ENCODE assay signal across 8 cellular contexts in genomic region chr3:169813757-169814517, GRCh38. TPM values are rescaled to one million over a fixed set of nuclear protein-coding genes. Genes with fewer than 3 reads are reported as not detected.
A peak's percentile ranks its signal among the peaks of the same experiment; 100 is the strongest.
DNase-seq lines count a peak whose midpoint lies in the region; ATAC-seq, FAIRE-seq and TF ChIP-seq lines count a peak whose summit lies in the region.

No MANE protein-coding gene starts in this region.

- peak; percentile 90 for FAIRE-seq in GM12878 (lab: Jason Lieb, UNC)

- intact Hi-C loops in GM12878 (cut with micrococcal nuclease; ENCODE audit: unreplicated experiment), result loop anchor here (1.0 kb wide), 1 partner anchor 41 kb away; the partner anchor contains the start of gene MYNN

- H2AFZ ChIP-seq in GM12878 (ENCODE audit: control insufficient read depth, low read depth, low read length), result peak overlapping the region; percentile 94

- ATAC-seq in GM21576 (IDR thresholded peaks at IDR 0.05; ENCODE audit: unreplicated experiment) (peak; percentile 83), GM12878 (peak; percentile 91)

- no peaks in the 10 kb centered on the region for H3K79me2 ChIP-seq in GM12878 (ENCODE audit: control insufficient read depth, insufficient read depth, low read length)

- TSS peak; percentile 84 for BruUV-seq in GM12878 (replicated peaks; lab: Mats Ljungman, UMichigan)

- H3K27ac ChIP-seq in GM12878 (ENCODE audit: control insufficient read depth, insufficient read depth), result peak overlapping the region; percentile 77

- peak overlapping the region; percentile 82 for H3K4me3 Mint-ChIP-seq in T-helper 1 cell treated with Interleukin-12 subunit alpha and Interleukin-12 subunit beta and Interleukin-4 antibody, amounts not matched to agents 30 μg/mL and 1 μg/mL, for 36 hours

- no peaks in the 10 kb centered on the region for H3K36me3 ChIP-seq in GM12878 (ENCODE audit: control insufficient read depth in 2 of 2, insufficient read depth in 2 of 2, low read length in 1 of 2)

- peaks cover 3% of the 10 kb centered on the region; the same call in 1 of the 3 replicates for H3K9me3 ChIP-seq in GM12878 (replicated peaks; ENCODE audit: control insufficient read depth, insufficient read depth, low read length)

- SMC1A ChIA-PET in GM12878 (lab: Charles Lee; ENCODE audit: uncharacterized antibody, unreplicated experiment), result interaction anchor here (0.7 to 1.9 kb wide), 4 partner anchors 8 to 151 kb away, joined by 3 to 5 read pairs (median 4); no protein-coding TSS in a partner anchor

- TF ChIP-seq RAD21 in GM12878 (IDR thresholded peaks at IDR 0.05; ENCODE audit: insufficient read depth, low read depth, low read length), result peak; percentile 63

- in situ Hi-C loops in GM12878 (cut with MboI), result no loop called here

- DNase-seq in ELR (ENCODE audit: low read depth) (peak; percentile 41), LoVo (ENCODE audit: low spot score) (peak; percentile 17), GM12878 (ENCODE audit: low read depth, low spot score) (peak; percentile 83), medulla oblongata (ENCODE audit: extremely low spot score) (peak; percentile 24), pons (ENCODE audit: low spot score) (no peak)
- DNase-seq in stimulated activated CD8-positive, alpha-beta memory T cell treated with anti-CD3 and anti-CD28 coated beads, Interleukin-7, amount 100 ng/mL, for 48 hours (ENCODE audit: extremely low read depth in 1 of 2, low read depth in 1 of 2), result peak; percentile 53 to 82

- peak overlapping the region; percentile 71 for H3K4me3 ChIP-seq in GM12878

- H3K36me3 Mint-ChIP-seq in T-helper 1 cell treated with Interleukin-12 subunit alpha and Interleukin-12 subunit beta and Interleukin-4 antibody, amounts not matched to agents 30 μg/mL and 1 μg/mL, for 36 hours (ENCODE audit: low read depth), result no peaks in the 10 kb centered on the region

- TF ChIP-seq POLR2A in GM12878 (IDR thresholded peaks at IDR 0.05; ENCODE audit: low read depth, low read length), result peak; percentile 70

- peak overlapping the region; percentile 100 for H3K4me2 ChIP-seq in GM12878 (ENCODE audit: control insufficient read depth, insufficient read depth)

- RAD21 ChIA-PET in GM12878 (lab: Charles Lee; ENCODE audit: unreplicated experiment), result interaction anchor here (0.7 to 2.1 kb wide), 7 partner anchors 18 to 240 kb away, joined by 3 to 10 read pairs (median 4); partner anchors contain the start of gene MYNN

- TF ChIP-seq EP300 in GM12878 (IDR thresholded peaks at IDR 0.05; ENCODE audit: borderline replicate concordance in 1 of 2, control insufficient read depth in 1 of 2, low read depth in 2 of 2, low read length in 2 of 2), result peak; percentile 62 to 84; a peak in 3 of 4 replicates

- POLR2A ChIA-PET in GM12878 (lab: Charles Lee), result interaction anchor here (0.5 kb wide), 1 partner anchor 228 kb away, joined by 4 read pairs; no protein-coding TSS in a partner anchor

- H3K4me1 ChIP-seq in GM12878 (ENCODE audit: control insufficient read depth, insufficient read depth, low read length), result peaks cover 12% of the 10 kb centered on the region

- peaks cover 28% of the 10 kb centered on the region for H3K9me3 Mint-ChIP-seq in T-helper 1 cell treated with Interleukin-12 subunit alpha and Interleukin-12 subunit beta and Interleukin-4 antibody, amounts not matched to agents 30 μg/mL and 1 μg/mL, for 36 hours

- CTCF ChIA-PET in GM12878 (lab: Yijun Ruan, JAX), result interaction anchor here (0.8 to 1.7 kb wide), 7 partner anchors 12 to 239 kb away, joined by 3 to 4 read pairs (median 3); partner anchors contain the start of genes SEC62 and TERC

- WGBS in GM12878 (ENCODE audit: insufficient coverage, insufficient replicate concordance, low lambda C conversion rate, missing lambda C conversion rate), result 8% methylated on average over 25 of the region's 27 CpGs

- no peaks in the 10 kb centered on the region for H4K20me1 ChIP-seq in GM12878 (ENCODE audit: control insufficient read depth, insufficient read depth)

- H3K27me3 Mint-ChIP-seq in T-helper 1 cell treated with Interleukin-12 subunit alpha and Interleukin-12 subunit beta and Interleukin-4 antibody, amounts not matched to agents 30 μg/mL and 1 μg/mL, for 36 hours (ENCODE audit: low read depth), result peaks cover 20% of the 10 kb centered on the region

- TF ChIP-seq CTCF in GM12878 (IDR thresholded peaks at IDR 0.05 in 2 of 3, conservative IDR thresholded peaks at IDR 0.05 in 1 of 3; ENCODE audit: control insufficient read depth in 2 of 3, extremely low read depth in 1 of 3, insufficient read depth in 1 of 3, low read depth in 3 of 3, low read length in 3 of 3), result peak; percentile 53 to 84 (median 74)

- H3K4me1 Mint-ChIP-seq in T-helper 1 cell treated with Interleukin-12 subunit alpha and Interleukin-12 subunit beta and Interleukin-4 antibody, amounts not matched to agents 30 μg/mL and 1 μg/mL, for 36 hours (ENCODE audit: low read depth), result peaks cover 28% of the 10 kb centered on the region

- H3K27ac Mint-ChIP-seq in T-helper 1 cell treated with Interleukin-12 subunit alpha and Interleukin-12 subunit beta and Interleukin-4 antibody, amounts not matched to agents 30 μg/mL and 1 μg/mL, for 36 hours, result peak overlapping the region; percentile 75

- H3K9ac ChIP-seq in GM12878 (ENCODE audit: control insufficient read depth, insufficient read depth, low read length), result peak overlapping the region; percentile 60

- no peaks in the 10 kb centered on the region for H3K27me3 ChIP-seq in GM12878 (replicated peaks in 1 of 2; ENCODE audit: control insufficient read depth in 2 of 2, insufficient read depth in 2 of 2, low read length in 1 of 2)

RNA-seq across cellular contexts. Expression of gene LRRC34, which starts 1.2 kb away (rescaled TPM):
- 0.76 and 0.86 TPM in 2 replicates for total RNA-seq in GM12878 (2013; cell fraction: nucleolus; rRNA removed)
- total RNA-seq in GM12878 (2014; rRNA removed) (1.5 and 2.4 TPM in 2 replicates), GM12878 (2014; rRNA removed; fragmentation: Illumina TruSeq; extraction: Trizol) (2.0 and 2.3 TPM in 2 replicates), GM12878 (2021) (0.97 and 1.5 TPM in 2 replicates)
- 0.70 TPM for polyA plus RNA-seq in GM12878 (2011; ENCODE audit: low read depth)
- polyA plus RNA-seq in GM12878 (2011; rRNA removed) (0.24 and 0.71 TPM in 2 replicates), GM12878 (2014; fragmentation: Illumina TruSeq; extraction: Trizol) (0.71 and 2.3 TPM in 2 replicates), GM12878 (2014; fragmentation: Nextera tagmentation; extraction: Ambion mirVana) (1 to 10 TPM in 1 of 2 experiments, under 1 TPM in 1; 0.34 to 1.4 TPM), GM12878 (2014; rRNA removed) (1.5 and 2.8 TPM in 2 replicates), GM12878 (2016; fragmentation: Nextera tagmentation; extraction: Ambion mirVana) (1 to 10 TPM; 3.4 to 3.7 TPM)
- polyA plus RNA-seq in GM12878 (2011; cell fraction: cytosol; rRNA removed), result 0.08 and 0.12 TPM in 2 replicates
- 0.50 and 0.52 TPM in 2 replicates for polyA plus RNA-seq in GM12878 (2011; cell fraction: nucleus; rRNA removed)
- 1.9 and 2.7 TPM in 2 replicates for polyA plus RNA-seq in GM12878 (2012)
- polyA minus RNA-seq in GM12878 (2011; rRNA and poly(A)+ RNA removed), result 0.31 TPM in 1 of 2 replicates, not detected in the other
- polyA minus RNA-seq in GM12878 (2011; cell fraction: cytosol; rRNA and poly(A)+ RNA removed), result not detected in 2 replicates
- 0.36 TPM in 1 of 2 replicates, not detected in the other for polyA minus RNA-seq in GM12878 (2011; cell fraction: nucleus; rRNA and poly(A)+ RNA removed)

RNA-seq across cellular contexts. Expression of gene LRRIQ4, which starts 1.3 kb away (rescaled TPM):
- total RNA-seq in GM12878 (2013; cell fraction: nucleolus; rRNA removed), result not detected in 2 replicates
- 0.06 and 0.22 TPM in 2 replicates for total RNA-seq in GM12878 (2014; rRNA removed)
- 0.09 and 0.13 TPM in 2 replicates for total RNA-seq in GM12878 (2014; rRNA removed; fragmentation: Illumina TruSeq; extraction: Trizol)
- total RNA-seq in GM12878 (2021), result 0.15 and 0.21 TPM in 2 replicates
- not detected for polyA plus RNA-seq in GM12878 (2011; ENCODE audit: low read depth)
- polyA plus RNA-seq in GM12878 (2011; rRNA removed), result 0.04 TPM in 1 of 2 replicates, not detected in the other
- polyA plus RNA-seq in GM12878 (2011; cell fraction: cytosol; rRNA removed), result 0.03 TPM in 1 of 2 replicates, not detected in the other
- 0.07 TPM in 1 of 2 replicates, not detected in the other for polyA plus RNA-seq in GM12878 (2011; cell fraction: nucleus; rRNA removed)
- polyA plus RNA-seq in GM12878 (2012), result 0.13 TPM in 1 of 2 replicates, not detected in the other
- polyA plus RNA-seq in GM12878 (2014; fragmentation: Illumina TruSeq; extraction: Trizol), result 0.12 TPM in 1 of 2 replicates, not detected in the other
- not detected for polyA plus RNA-seq in GM12878 (2014; fragmentation: Nextera tagmentation; extraction: Ambion mirVana)
- polyA plus RNA-seq in GM12878 (2014; rRNA removed), result 0.14 TPM in 1 of 2 replicates, not detected in the other
- polyA plus RNA-seq in GM12878 (2016; fragmentation: Nextera tagmentation; extraction: Ambion mirVana), result under 1 TPM; 0.20 to 0.21 TPM
- polyA minus RNA-seq in GM12878 (2011; rRNA and poly(A)+ RNA removed), result 0.15 TPM in 1 of 2 replicates, not detected in the other
- polyA minus RNA-seq in GM12878 (2011; cell fraction: cytosol; rRNA and poly(A)+ RNA removed), result not detected in 2 replicates
- polyA minus RNA-seq in GM12878 (2011; cell fraction: nucleus; rRNA and poly(A)+ RNA removed), result not detected in 2 replicates

RNA-seq across cellular contexts. Expression of gene MYNN, which starts 40.7 kb away (rescaled TPM):
- 26.8 TPM in 2 replicates for total RNA-seq in GM12878 (2013; cell fraction: nucleolus; rRNA removed)
- total RNA-seq in GM12878 (2014; rRNA removed), result 11.4 and 13.8 TPM in 2 replicates
- 14.1 and 16.7 TPM in 2 replicates for total RNA-seq in GM12878 (2014; rRNA removed; fragmentation: Illumina TruSeq; extraction: Trizol)
- total RNA-seq in GM12878 (2021), result 9.9 and 11.7 TPM in 2 replicates
- polyA plus RNA-seq in GM12878 (2011; ENCODE audit: low read depth), result 8.6 TPM
- 20.5 and 29.9 TPM in 2 replicates for polyA plus RNA-seq in GM12878 (2011; rRNA removed)
- 6.9 and 7.5 TPM in 2 replicates for polyA plus RNA-seq in GM12878 (2011; cell fraction: cytosol; rRNA removed)
- 13.9 and 17.3 TPM in 2 replicates for polyA plus RNA-seq in GM12878 (2011; cell fraction: nucleus; rRNA removed)
- 11.0 and 13.4 TPM in 2 replicates for polyA plus RNA-seq in GM12878 (2012)
- 13.9 and 19.5 TPM in 2 replicates for polyA plus RNA-seq in GM12878 (2014; fragmentation: Illumina TruSeq; extraction: Trizol)
- polyA plus RNA-seq in GM12878 (2014; fragmentation: Nextera tagmentation; extraction: Ambion mirVana), result 10 to 100 TPM; 14.9 to 16.7 TPM
- polyA plus RNA-seq in GM12878 (2014; rRNA removed), result 8.8 and 9.6 TPM in 2 replicates
- 10 to 100 TPM; 18.3 to 18.8 TPM for polyA plus RNA-seq in GM12878 (2016; fragmentation: Nextera tagmentation; extraction: Ambion mirVana)
- polyA minus RNA-seq in GM12878 (2011; rRNA and poly(A)+ RNA removed), result 16.4 and 23.6 TPM in 2 replicates
- polyA minus RNA-seq in GM12878 (2011; cell fraction: cytosol; rRNA and poly(A)+ RNA removed), result 6.1 and 10.1 TPM in 2 replicates
- 10.3 and 13.2 TPM in 2 replicates for polyA minus RNA-seq in GM12878 (2011; cell fraction: nucleus; rRNA and poly(A)+ RNA removed)

RNA-seq across cellular contexts. Expression of gene ACTRT3, which starts 44.6 kb away (rescaled TPM):
- 0.19 TPM in 1 of 2 replicates, not detected in the other for total RNA-seq in GM12878 (2013; cell fraction: nucleolus; rRNA removed)
- total RNA-seq in GM12878 (2014; rRNA removed), result 0.11 TPM in 1 of 2 replicates, not detected in the other
- total RNA-seq in GM12878 (2014; rRNA removed; fragmentation: Illumina TruSeq; extraction: Trizol), result 0.09 and 0.14 TPM in 2 replicates
- 0.11 and 0.31 TPM in 2 replicates for total RNA-seq in GM12878 (2021)
- polyA plus RNA-seq in GM12878 (2011; ENCODE audit: low read depth), result 0.16 TPM
- polyA plus RNA-seq in GM12878 (2011; rRNA removed), result 0.04 and 0.05 TPM in 2 replicates
- polyA plus RNA-seq in GM12878 (2011; cell fraction: cytosol; rRNA removed), result 0.03 and 0.04 TPM in 2 replicates
- polyA plus RNA-seq in GM12878 (2011; cell fraction: nucleus; rRNA removed), result 0.09 TPM in 1 of 2 replicates, not detected in the other
- polyA plus RNA-seq in GM12878 (2012), result 0.19 and 0.34 TPM in 2 replicates
- 0.09 and 0.14 TPM in 2 replicates for polyA plus RNA-seq in GM12878 (2014; fragmentation: Illumina TruSeq; extraction: Trizol)
- under 1 TPM in 1 of 2 experiments, not detected in 1; 0.02 TPM for polyA plus RNA-seq in GM12878 (2014; fragmentation: Nextera tagmentation; extraction: Ambion mirVana)
- polyA plus RNA-seq in GM12878 (2014; rRNA removed), result 0.15 and 0.22 TPM in 2 replicates
- under 1 TPM; 0.24 to 0.58 TPM for polyA plus RNA-seq in GM12878 (2016; fragmentation: Nextera tagmentation; extraction: Ambion mirVana)
- polyA minus RNA-seq in GM12878 (2011; rRNA and poly(A)+ RNA removed), result 0.10 and 0.29 TPM in 2 replicates
- 0.42 TPM in 1 of 2 replicates, not detected in the other for polyA minus RNA-seq in GM12878 (2011; cell fraction: cytosol; rRNA and poly(A)+ RNA removed)
- polyA minus RNA-seq in GM12878 (2011; cell fraction: nucleus; rRNA and poly(A)+ RNA removed), result not detected in 2 replicates

RNA-seq across cellular contexts. Expression of gene TERC, which starts 49.1 kb away (rescaled TPM):
- 38.4 and 46.6 TPM in 2 replicates for total RNA-seq in GM12878 (2013; cell fraction: nucleolus; rRNA removed)
- total RNA-seq in GM12878 (2014; rRNA removed), result 119 and 125 TPM in 2 replicates
- total RNA-seq in GM12878 (2014; rRNA removed; fragmentation: Illumina TruSeq; extraction: Trizol), result 15.0 and 18.3 TPM in 2 replicates
- total RNA-seq in GM12878 (2021), result 11.1 and 13.7 TPM in 2 replicates
- not detected for polyA plus RNA-seq in GM12878 (2011; ENCODE audit: low read depth)
- 0.43 TPM in 1 of 2 replicates, not detected in the other for polyA plus RNA-seq in GM12878 (2011; rRNA removed)
- 1.4 and 2.6 TPM in 2 replicates for polyA plus RNA-seq in GM12878 (2011; cell fraction: cytosol; rRNA removed)
- polyA plus RNA-seq in GM12878 (2011; cell fraction: nucleus; rRNA removed), result 5.1 and 12.6 TPM in 2 replicates
- polyA plus RNA-seq in GM12878 (2012), result not detected in 2 replicates
- not detected in 2 replicates for polyA plus RNA-seq in GM12878 (2014; fragmentation: Illumina TruSeq; extraction: Trizol)
- polyA plus RNA-seq in GM12878 (2014; fragmentation: Nextera tagmentation; extraction: Ambion mirVana), result not detected
- 0.62 TPM in 1 of 2 replicates, not detected in the other for polyA plus RNA-seq in GM12878 (2014; rRNA removed)
- 1 to 10 TPM in 1 of 2 experiments, under 1 TPM in 1; 0.59 to 1.3 TPM for polyA plus RNA-seq in GM12878 (2016; fragmentation: Nextera tagmentation; extraction: Ambion mirVana)
- polyA minus RNA-seq in GM12878 (2011; rRNA and poly(A)+ RNA removed), result 8.3 and 37.8 TPM in 2 replicates
- 84.4 and 106 TPM in 2 replicates for polyA minus RNA-seq in GM12878 (2011; cell fraction: cytosol; rRNA and poly(A)+ RNA removed)
- polyA minus RNA-seq in GM12878 (2011; cell fraction: nucleus; rRNA and poly(A)+ RNA removed), result 229 and 250 TPM in 2 replicates
